26 cellular contexts compared by ENCODE assay signal in genomic region chr1:158328424-158328823, GRCh38. TPM values are rescaled to one million over a fixed set of nuclear protein-coding genes. Genes with fewer than 3 reads are reported as not detected.
"Had no signal": no experiment of that assay in that cellular context is flagged by ENCODE, and none has a peak within 500 bp of the region (broad histone marks: within the 10 kb centered on the region; RNA-seq: fewer than 3 reads in every experiment).

No MANE protein-coding gene starts in this region.

- DNase-seq: activated CD4-positive, alpha-beta memory T cell treated with anti-CD3 and anti-CD28 coated beads, Interleukin-2, amount 10 ng/mL, durations not matched to agents 7 days and 5 days; activated CD4-positive, alpha-beta T cell treated with anti-CD3 and anti-CD28 coated beads for 36 hours; activated CD4-positive, alpha-beta T cell treated with anti-CD3 and anti-CD28 coated beads, Interleukin-2, amount 50 U/mL, for 1 hour; activated gamma-delta T cell treated with Interleukin-2 at 50 U/mL for 16 hours; activated naive CD4-positive, alpha-beta T cell treated with anti-CD3 and anti-CD28 coated beads, Interleukin-2, amount 50 U/mL, for 16 hours; activated naive CD8-positive, alpha-beta T cell treated with anti-CD3 and anti-CD28 coated beads, Interleukin-2, amount 10 ng/mL, durations not matched to agents 7 days and 5 days; activated T-cell treated with anti-CD3 and anti-CD28 coated beads, Interleukin-2, amount 50 U/mL, for 72 hours; aorta; body of pancreas; Karpas-422; NCI-H1105; NCI-H1436; NCI-H1694 treated with DMSO at 0.1 percent for 48 hours; NCI-H2029 treated with DMSO at 0.1 percent for 48 hours; NCI-H510A treated with DMSO at 0.1 percent for 48 hours; NCI-H69; NK-92 treated with Interleukin-12 subunit alpha and Interleukin-12 subunit beta, amount 100 ng/mL, for 24 hours; SJCRH30; SK-N-SH; T-helper 1 cell; WERI-Rb-1 had no signal

- ATAC-seq: activated CD4-positive, alpha-beta T cell treated with anti-CD3 and anti-CD28 coated beads for 36 hours; activated T-cell treated with anti-CD3 and anti-CD28 coated beads, Interleukin-2, amount 50 U/mL, for 72 hours; body of pancreas had no signal

- H3K9me3 ChIP-seq: body of pancreas, SJCRH30, SK-N-SH had no signal

- H3K27me3 ChIP-seq: body of pancreas, SJCRH30 had no signal

- H3K4me1 ChIP-seq: body of pancreas, SJCRH30 had no signal

- H3K4me3 ChIP-seq: body of pancreas, SJCRH30 had no signal

- H3K27ac ChIP-seq: body of pancreas, SJCRH30, WERI-Rb-1 had no signal

- H3K36me3 ChIP-seq: SJCRH30, WERI-Rb-1 had no signal

RNA-seq across cellular contexts. Expression of gene CD1B, which starts 2.9 kb away (rescaled TPM):
- total RNA-seq: activated CD4-positive, alpha-beta memory T cell treated with anti-CD3 and anti-CD28 coated beads, Interleukin-2, amount 10 ng/mL, durations not matched to agents 7 days and 5 days; activated CD4-positive, alpha-beta T cell treated with anti-CD3 and anti-CD28 coated beads for 36 hours; activated CD8-positive, alpha-beta memory T cell treated with anti-CD3 and anti-CD28 coated beads for 36 hours; activated naive CD8-positive, alpha-beta T cell treated with anti-CD3 and anti-CD28 coated beads, Interleukin-2, amount 10 ng/mL, durations not matched to agents 7 days and 5 days; activated T-cell treated with anti-CD3 and anti-CD28 coated beads, Interleukin-2, amount 50 U/mL, for 72 hours; activated T-helper 2 cell treated with anti-CD3 and anti-CD28 coated beads, Interferon-gamma antibody, Interleukin-2, Interleukin-4, amounts not matched to agents 10 μg/mL and 5 μg/mL and 100 μg/mL, durations not matched to agents 14 hours and 24 hours and 36 hours; aorta; OCI-LY7; RPMI7951; SJCRH30; T-helper 2 cell treated with Interferon-gamma antibody and Interleukin-4, amounts not matched to agents 100 ng/mL and 5 ng/mL, for 36 hours had no signal
- polyA plus RNA-seq: aorta, SK-N-SH had no signal

RNA-seq across cellular contexts. Expression of gene CD1E, which starts 25.3 kb away (rescaled TPM):
- total RNA-seq: activated CD4-positive, alpha-beta memory T cell treated with anti-CD3 and anti-CD28 coated beads, Interleukin-2, amount 10 ng/mL, durations not matched to agents 7 days and 5 days; activated CD4-positive, alpha-beta T cell treated with anti-CD3 and anti-CD28 coated beads for 36 hours; activated CD8-positive, alpha-beta memory T cell treated with anti-CD3 and anti-CD28 coated beads for 36 hours; activated naive CD8-positive, alpha-beta T cell treated with anti-CD3 and anti-CD28 coated beads, Interleukin-2, amount 10 ng/mL, durations not matched to agents 7 days and 5 days; activated T-cell treated with anti-CD3 and anti-CD28 coated beads, Interleukin-2, amount 50 U/mL, for 72 hours; activated T-helper 2 cell treated with anti-CD3 and anti-CD28 coated beads, Interferon-gamma antibody, Interleukin-2, Interleukin-4, amounts not matched to agents 10 μg/mL and 5 μg/mL and 100 μg/mL, durations not matched to agents 14 hours and 24 hours and 36 hours; aorta; OCI-LY7; RPMI7951; T-helper 2 cell treated with Interferon-gamma antibody and Interleukin-4, amounts not matched to agents 100 ng/mL and 5 ng/mL, for 36 hours had no signal
- polyA plus RNA-seq: aorta, SK-N-SH had no signal

RNA-seq across cellular contexts. Expression of gene CD1C, which starts 38.7 kb away (rescaled TPM):
- total RNA-seq: activated CD4-positive, alpha-beta memory T cell treated with anti-CD3 and anti-CD28 coated beads, Interleukin-2, amount 10 ng/mL, durations not matched to agents 7 days and 5 days; activated naive CD8-positive, alpha-beta T cell treated with anti-CD3 and anti-CD28 coated beads, Interleukin-2, amount 10 ng/mL, durations not matched to agents 7 days and 5 days; activated T-helper 2 cell treated with anti-CD3 and anti-CD28 coated beads, Interferon-gamma antibody, Interleukin-2, Interleukin-4, amounts not matched to agents 10 μg/mL and 5 μg/mL and 100 μg/mL, durations not matched to agents 14 hours and 24 hours and 36 hours; RPMI7951; SJCRH30; T-helper 2 cell treated with Interferon-gamma antibody and Interleukin-4, amounts not matched to agents 100 ng/mL and 5 ng/mL, for 36 hours had no signal
- polyA plus RNA-seq: SK-N-SH had no signal
